In genomic region chr12:79164890-79165289, GRCh38 we compare ENCODE assay signal across 29 cellular contexts.
"Had no signal": no experiment of that assay in that cellular context is flagged by ENCODE, and none has a peak within 500 bp of the region (broad histone marks: within the 10 kb centered on the region; RNA-seq: fewer than 3 reads in every experiment).

No MANE protein-coding gene starts in this region.

- H3K36me3 Mint-ChIP-seq: stimulated activated effector memory CD8-positive, alpha-beta T cell treated with anti-CD3 and anti-CD28 coated beads, Interleukin-12 subunit alpha, Interleukin-12 subunit beta, amount 100 ng/mL, for 72 hours; stimulated activated memory B cell treated with anti-CD40 and anti-IgM and Interleukin-4, amounts not matched to agents 10 μg/mL and 1 μg/mL and 100 μg/mL, for 72 hours; stimulated activated naive B cell treated with anti-CD40 and anti-IgM and Interleukin-4, amounts not matched to agents 10 μg/mL and 1 μg/mL and 100 μg/mL, for 72 hours; type B pancreatic cell had no signal

- H3K4me3 ChIP-seq: stomach, suprapubic skin, testis, thoracic aorta, thyroid gland, tibial artery, tibial nerve, transverse colon, upper lobe of left lung, upper lobe of right lung, uterus, vagina had no signal

- H3K4me1 ChIP-seq: stomach, suprapubic skin, testis, thyroid gland, tibial artery, tibial nerve, transverse colon, upper lobe of right lung, uterus, vagina had no signal

- H3K4me1 Mint-ChIP-seq: stimulated activated effector memory CD8-positive, alpha-beta T cell treated with anti-CD3 and anti-CD28 coated beads, Interleukin-12 subunit alpha, Interleukin-12 subunit beta, amount 100 ng/mL, for 72 hours; stimulated activated memory B cell treated with anti-CD40 and anti-IgM and Interleukin-4, amounts not matched to agents 10 μg/mL and 1 μg/mL and 100 μg/mL, for 72 hours; stimulated activated naive B cell treated with anti-CD40 and anti-IgM and Interleukin-4, amounts not matched to agents 10 μg/mL and 1 μg/mL and 100 μg/mL, for 72 hours; stimulated activated naive CD8-positive, alpha-beta T cell treated with anti-CD3 and anti-CD28 coated beads, Interleukin-15, amount 100 ng/mL, for 72 hours had no signal

- H3K27ac Mint-ChIP-seq: stimulated activated effector memory CD8-positive, alpha-beta T cell treated with anti-CD3 and anti-CD28 coated beads, Interleukin-12 subunit alpha, Interleukin-12 subunit beta, amount 100 ng/mL, for 72 hours; stimulated activated memory B cell treated with anti-CD40 and anti-IgM and Interleukin-4, amounts not matched to agents 10 μg/mL and 1 μg/mL and 100 μg/mL, for 72 hours; stimulated activated naive B cell treated with anti-CD40 and anti-IgM and Interleukin-4, amounts not matched to agents 10 μg/mL and 1 μg/mL and 100 μg/mL, for 72 hours; stimulated activated naive CD8-positive, alpha-beta T cell treated with anti-CD3 and anti-CD28 coated beads, Interleukin-15, amount 100 ng/mL, for 72 hours; stimulated activated naive CD8-positive, alpha-beta T cell treated with anti-CD3 and anti-CD28 coated beads, Interleukin-15, Interleukin-2, amounts not matched to agents 100 ng/mL and 50 ng/mL, for 24 hours; type B pancreatic cell had no signal

- H3K27ac ChIP-seq: stomach, suprapubic skin, testis, thoracic aorta, thyroid gland, tibial artery, tibial nerve, transverse colon, upper lobe of left lung, upper lobe of right lung, uterus, vagina had no signal

- FAIRE-seq: urothelium cell line had no signal

- H3K27me3 ChIP-seq: stomach, suprapubic skin, testis, thyroid gland, tibial artery, tibial nerve, transverse colon, upper lobe of left lung, upper lobe of right lung, uterus, vagina had no signal

- ATAC-seq: stimulated activated effector memory CD8-positive, alpha-beta T cell treated with anti-CD3 and anti-CD28 coated beads, Interleukin-12 subunit alpha, Interleukin-12 subunit beta, amount 100 ng/mL, for 72 hours; stimulated activated memory B cell treated with anti-CD40 and anti-IgM and Interleukin-4, amounts not matched to agents 10 μg/mL and 1 μg/mL and 100 μg/mL, for 72 hours; stimulated activated naive B cell treated with anti-CD40 and anti-IgM and Interleukin-4, amounts not matched to agents 10 μg/mL and 1 μg/mL and 100 μg/mL, for 72 hours; stimulated activated naive CD8-positive, alpha-beta T cell treated with anti-CD3 and anti-CD28 coated beads, Interleukin-15, amount 100 ng/mL, for 72 hours; stimulated activated naive CD8-positive, alpha-beta T cell treated with anti-CD3 and anti-CD28 coated beads, Interleukin-15, Interleukin-2, amounts not matched to agents 100 U/mL and 50 U/mL, for 24 hours; upper lobe of right lung had no signal

- H3K9me3 ChIP-seq: suprapubic skin, testis, thoracic aorta, thyroid gland, tibial artery, tibial nerve, transverse colon, upper lobe of left lung, upper lobe of right lung, uterus, vagina had no signal

- H3K36me3 ChIP-seq: stomach, suprapubic skin, thoracic aorta, thyroid gland, tibial artery, tibial nerve, transverse colon, upper lobe of left lung, upper lobe of right lung, uterus, vagina had no signal

- DNase-seq: stimulated activated CD4-positive, alpha-beta T cell treated with anti-CD3 and anti-CD28 coated beads, Interleukin-2, amount 100 ng/mL, for 48 hours; stimulated activated CD4-positive, alpha-beta T cell treated with anti-CD3 and anti-CD28 coated beads, Interleukin-4, amount 100 ng/mL, for 1 hour; stimulated activated CD4-positive, alpha-beta T cell treated with anti-CD3 and anti-CD28 coated beads, Interleukin-4, amount 100 ng/mL, for 24 hours; stimulated activated CD4-positive, alpha-beta T cell treated with anti-CD3 and anti-CD28 coated beads, Interleukin-4, amount 100 ng/mL, for 4 hours; stimulated activated CD8-positive, alpha-beta memory T cell treated with anti-CD3 and anti-CD28 coated beads, Interleukin-4, amount 100 ng/mL, for 48 hours; stimulated activated naive B cell treated with anti-CD40 and anti-IgM and Interleukin-4, amounts not matched to agents 10 μg/mL and 1 μg/mL and 100 μg/mL, for 72 hours; stimulated activated naive CD4-positive, alpha-beta T cell; stimulated activated naive CD4-positive, alpha-beta T cell treated with Interleukin-2 at 50 U/mL for 16 hours; stimulated activated naive CD8-positive, alpha-beta T cell treated with anti-CD3 and anti-CD28 coated beads, Interleukin-15, amount 100 ng/mL, for 72 hours; stimulated activated naive CD8-positive, alpha-beta T cell treated with anti-CD3 and anti-CD28 coated beads, Interleukin-15, Interleukin-2, amounts not matched to agents 100 U/mL and 50 U/mL, for 24 hours; stomach; substantia nigra; testis; thyroid gland; tibial artery; transverse colon; trophoblast cell; upper lobe of left lung; upper lobe of right lung; uterus had no signal

- H3K9me3 Mint-ChIP-seq: stimulated activated memory B cell treated with anti-CD40 and anti-IgM and Interleukin-4, amounts not matched to agents 10 μg/mL and 1 μg/mL and 100 μg/mL, for 72 hours; type B pancreatic cell had no signal

- H3K4me3 Mint-ChIP-seq: stimulated activated effector memory CD8-positive, alpha-beta T cell treated with anti-CD3 and anti-CD28 coated beads, Interleukin-12 subunit alpha, Interleukin-12 subunit beta, amount 100 ng/mL, for 72 hours; stimulated activated memory B cell treated with anti-CD40 and anti-IgM and Interleukin-4, amounts not matched to agents 10 μg/mL and 1 μg/mL and 100 μg/mL, for 72 hours; stimulated activated naive B cell treated with anti-CD40 and anti-IgM and Interleukin-4, amounts not matched to agents 10 μg/mL and 1 μg/mL and 100 μg/mL, for 72 hours; stimulated activated naive CD8-positive, alpha-beta T cell treated with anti-CD3 and anti-CD28 coated beads, Interleukin-15, amount 100 ng/mL, for 72 hours; stimulated activated naive CD8-positive, alpha-beta T cell treated with anti-CD3 and anti-CD28 coated beads, Interleukin-15, Interleukin-2, amounts not matched to agents 100 ng/mL and 50 ng/mL, for 24 hours; type B pancreatic cell had no signal

- H3K27me3 Mint-ChIP-seq: stimulated activated memory B cell treated with anti-CD40 and anti-IgM and Interleukin-4, amounts not matched to agents 10 μg/mL and 1 μg/mL and 100 μg/mL, for 72 hours; stimulated activated naive B cell treated with anti-CD40 and anti-IgM and Interleukin-4, amounts not matched to agents 10 μg/mL and 1 μg/mL and 100 μg/mL, for 72 hours; stimulated activated naive CD8-positive, alpha-beta T cell treated with anti-CD3 and anti-CD28 coated beads, Interleukin-15, amount 100 ng/mL, for 72 hours; stimulated activated naive CD8-positive, alpha-beta T cell treated with anti-CD3 and anti-CD28 coated beads, Interleukin-15, Interleukin-2, amounts not matched to agents 100 ng/mL and 50 ng/mL, for 24 hours; type B pancreatic cell had no signal
